ENCODE assay signal across 1 cellular context in genomic region chr2:127408004-127408806, GRCh38.
A peak's percentile ranks its signal among the peaks of the same experiment; 100 is the strongest.
TF ChIP-seq lines count a peak whose summit lies in the region.

No MANE protein-coding gene starts in this region.

TF ChIP-seq in IMR-90, 13 proteins besides CTCF, POLR2A, EP300 and RAD21:
- peak; percentile 53; the same call in 1 of the 2 replicates for TF ChIP-seq MXI1 (IDR thresholded peaks at IDR 0.05; ENCODE audit: borderline replicate concordance, low read depth, low read length)
- no peak for TF ChIP-seq RFX5 (IDR thresholded peaks at IDR 0.05; ENCODE audit: low read depth, low read length)
- peak; percentile 57; the same call in 1 of the 2 replicates for TF ChIP-seq NFE2L2 (IDR thresholded peaks at IDR 0.05; ENCODE audit: low read depth, low read length)
- TF ChIP-seq, protein P1, sequence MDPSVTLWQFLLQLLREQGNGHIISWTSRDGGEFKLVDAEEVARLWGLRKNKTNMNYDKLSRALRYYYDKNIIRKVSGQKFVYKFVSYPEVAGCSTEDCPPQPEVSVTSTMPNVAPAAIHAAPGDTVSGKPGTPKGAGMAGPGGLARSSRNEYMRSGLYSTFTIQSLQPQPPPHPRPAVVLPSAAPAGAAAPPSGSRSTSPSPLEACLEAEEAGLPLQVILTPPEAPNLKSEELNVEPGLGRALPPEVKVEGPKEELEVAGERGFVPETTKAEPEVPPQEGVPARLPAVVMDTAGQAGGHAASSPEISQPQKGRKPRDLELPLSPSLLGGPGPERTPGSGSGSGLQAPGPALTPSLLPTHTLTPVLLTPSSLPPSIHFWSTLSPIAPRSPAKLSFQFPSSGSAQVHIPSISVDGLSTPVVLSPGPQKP (IDR thresholded peaks at IDR 0.05; ENCODE audit: borderline replicate concordance, low read depth, low read length), result no peak
- TF ChIP-seq CHD1 (IDR thresholded peaks at IDR 0.05; ENCODE audit: low read depth, low read length), result 0 out of 2 replicates have a peak, but pooled peaks have one; percentile 41
- peak; percentile 23; the same call in 1 of the 2 replicates for TF ChIP-seq MAFK (IDR thresholded peaks at IDR 0.05; ENCODE audit: low read depth, low read length)
- peak; percentile 98 for TF ChIP-seq FOS (IDR thresholded peaks at IDR 0.05; ENCODE audit: low read depth, low read length)
- 0 out of 2 replicates have a peak, but pooled peaks have one; percentile 18 for TF ChIP-seq BHLHE40 (IDR thresholded peaks at IDR 0.05; ENCODE audit: low read depth, low read length)
- no peak for TF ChIP-seq USF2 (IDR thresholded peaks at IDR 0.05; ENCODE audit: low read depth, low read length)
- peak; percentile 97 for TF ChIP-seq MAZ (IDR thresholded peaks at IDR 0.05; ENCODE audit: borderline replicate concordance, low read depth, low read length)
